Comparison of ENCODE assay signal across 14 cellular contexts in genomic region chr5:39190311-39191102, GRCh38. TPM values are rescaled to one million over a fixed set of nuclear protein-coding genes. Genes with fewer than 3 reads are reported as not detected.
DNase-seq lines count a peak whose midpoint lies in the region; ATAC-seq and TF ChIP-seq lines count a peak whose summit lies in the region.
"Had no signal": no experiment of that assay in that cellular context is flagged by ENCODE, and none has a peak within 500 bp of the region (broad histone marks: within the 10 kb centered on the region; RNA-seq: fewer than 3 reads in every experiment).

No MANE protein-coding gene starts in this region.

- no peak for DNase-seq in activated naive CD4-positive, alpha-beta T cell treated with anti-CD3 and anti-CD28 coated beads for 36 hours
- DNase-seq in activated naive CD4-positive, alpha-beta T cell treated with anti-CD3 and anti-CD28 coated beads, Interleukin-2, amount 50 U/mL, for 16 hours, result no peak
- DNase-seq in NOMO-1 (lab: John Stamatoyannopoulos, UW; ENCODE audit: unreplicated experiment in 2 of 2), result peak; percentile 60 to 79
- no peak for DNase-seq in central memory CD8-positive, alpha-beta T cell (ENCODE audit: low spot score in 2 of 2)
- DNase-seq in upper lobe of right lung, result no peak
- no peak for DNase-seq in epidermal melanocyte (ENCODE audit: insufficient read length, low spot score)
- no peak for DNase-seq in erythroblast (lab: John Stamatoyannopoulos, UW)
- DNase-seq in COLO668 (lab: John Stamatoyannopoulos, UW; ENCODE audit: unreplicated experiment), result no peak
- DNase-seq: NCI-H345, ovary had no signal

- no peaks in the 10 kb centered on the region for H3K9me3 Mint-ChIP-seq in activated naive CD4-positive, alpha-beta T cell treated with anti-CD3 and anti-CD28 coated beads for 36 hours
- H3K9me3 Mint-ChIP-seq in central memory CD8-positive, alpha-beta T cell, result no peaks in the 10 kb centered on the region

- no peaks in the 10 kb centered on the region for H3K27me3 Mint-ChIP-seq in activated naive CD4-positive, alpha-beta T cell treated with anti-CD3 and anti-CD28 coated beads for 36 hours (ENCODE audit: low read depth)
- H3K27me3 Mint-ChIP-seq in central memory CD8-positive, alpha-beta T cell, result no peaks in the 10 kb centered on the region

- H3K9me3 ChIP-seq in upper lobe of right lung, result no peaks in the 10 kb centered on the region
- H3K9me3 ChIP-seq: breast epithelium, ovary had no signal

- H3K27ac ChIP-seq in upper lobe of right lung, result no peak overlapping the region
- H3K27ac ChIP-seq: breast epithelium, epithelial cell of prostate, ovary, RWPE1 had no signal

- H3K27ac Mint-ChIP-seq in activated naive CD4-positive, alpha-beta T cell treated with anti-CD3 and anti-CD28 coated beads for 36 hours, result peak overlapping the region; percentile 98
- peak overlapping the region; percentile 95 for H3K27ac Mint-ChIP-seq in central memory CD8-positive, alpha-beta T cell (ENCODE audit: low read depth)

- intact Hi-C loops in activated naive CD4-positive, alpha-beta T cell treated with anti-CD3 and anti-CD28 coated beads for 36 hours (cut with micrococcal nuclease), result loop anchor here (1.0 kb wide), 2 partner anchors 10 to 20 kb away; no protein-coding TSS in a partner anchor
- intact Hi-C loops in upper lobe of right lung (cut with DNase I), result no loop called here

- H3K36me3 Mint-ChIP-seq in activated naive CD4-positive, alpha-beta T cell treated with anti-CD3 and anti-CD28 coated beads for 36 hours (ENCODE audit: low read depth), result peaks cover 18% of the 10 kb centered on the region
- peaks cover 39% of the 10 kb centered on the region for H3K36me3 Mint-ChIP-seq in central memory CD8-positive, alpha-beta T cell (ENCODE audit: insufficient read depth)

- H3K4me1 Mint-ChIP-seq in activated naive CD4-positive, alpha-beta T cell treated with anti-CD3 and anti-CD28 coated beads for 36 hours (ENCODE audit: low read depth), result peaks cover 87% of the 10 kb centered on the region
- H3K4me1 Mint-ChIP-seq in central memory CD8-positive, alpha-beta T cell, result peaks cover 92% of the 10 kb centered on the region

- TF ChIP-seq CTCF in upper lobe of right lung (IDR thresholded peaks at IDR 0.05), result no peak

- peak overlapping the region; percentile 71 for H3K4me3 Mint-ChIP-seq in activated naive CD4-positive, alpha-beta T cell treated with anti-CD3 and anti-CD28 coated beads for 36 hours
- peak overlapping the region; percentile 66 for H3K4me3 Mint-ChIP-seq in central memory CD8-positive, alpha-beta T cell

- H3K27me3 ChIP-seq in upper lobe of right lung, result no peaks in the 10 kb centered on the region
- H3K27me3 ChIP-seq: breast epithelium, ovary had no signal

- no peaks in the 10 kb centered on the region for H3K36me3 ChIP-seq in upper lobe of right lung
- H3K36me3 ChIP-seq: breast epithelium, ovary had no signal

- CTCF ChIA-PET in activated naive CD4-positive, alpha-beta T cell treated with anti-CD3 and anti-CD28 coated beads for 36 hours (lab: Charles Lee), result interaction anchor here (1.2 to 3.7 kb wide), 11 partner anchors 9 to 92 kb away, joined by 3 to 20 read pairs (median 7); no protein-coding TSS in a partner anchor

- H3K4me3 ChIP-seq in upper lobe of right lung, result no peak overlapping the region
- H3K4me3 ChIP-seq: breast epithelium, ovary had no signal

- ATAC-seq in central memory CD8-positive, alpha-beta T cell (replicated peaks; ENCODE audit: extremely low read depth, poor library complexity, severe bottlenecking), result no peak
- peak; percentile 46 for ATAC-seq in upper lobe of right lung

- TF ChIP-seq POLR2A in erythroblast (IDR thresholded peaks at IDR 0.05; ENCODE audit: low read length), result no peak

- peaks cover 4% of the 10 kb centered on the region for H3K4me1 ChIP-seq in upper lobe of right lung
- H3K4me1 ChIP-seq: breast epithelium had no signal

RNA-seq across cellular contexts. Expression of gene FYB1, which starts 28.9 kb away (rescaled TPM):
- total RNA-seq in activated naive CD4-positive, alpha-beta T cell treated with anti-CD3 and anti-CD28 coated beads for 36 hours, result 100 to 1,000 TPM; 129 TPM
- total RNA-seq in upper lobe of right lung, result 45.0 TPM
- total RNA-seq: lung microvascular endothelial cell had no signal

Comparison
In these comparisons a context has a peak if more than half of its experiments do, and no peak if none do; other contexts are left out.
1. DNase-seq: peak in NOMO-1 (2 of 2); none in activated naive CD4-positive, alpha-beta T cell treated with anti-CD3 and anti-CD28 coated beads for 36 hours (single experiment), activated naive CD4-positive, alpha-beta T cell treated with anti-CD3 and anti-CD28 coated beads, Interleukin-2, amount 50 U/mL, for 16 hours (single experiment), central memory CD8-positive, alpha-beta T cell (0 of 2), upper lobe of right lung (single experiment), epidermal melanocyte (single experiment), erythroblast (0 of 2) and COLO668 (single experiment).